1 cellular context compared by ENCODE assay signal in the genomic region with DNA sequence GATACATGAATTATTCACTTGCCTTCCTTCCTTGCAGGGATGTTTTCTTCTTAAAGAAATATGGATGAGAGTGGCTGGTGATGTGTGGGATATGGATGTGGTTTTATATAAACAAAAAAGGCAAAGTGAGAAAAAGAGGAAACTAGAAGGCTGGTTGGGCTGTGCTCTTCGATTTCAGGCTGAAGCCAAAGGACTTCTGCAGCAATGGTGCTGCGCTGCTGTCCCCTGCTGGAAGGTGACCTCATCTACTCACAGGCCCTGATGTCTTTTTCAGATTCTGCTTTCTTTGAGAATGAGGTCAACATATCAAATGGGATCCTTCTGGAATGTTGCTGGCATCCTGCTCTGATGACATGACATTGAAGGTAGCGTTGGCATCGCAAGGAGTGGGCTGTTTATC.
TF ChIP-seq lines count a peak whose summit lies in the region.

No MANE protein-coding gene starts in this region.

TF ChIP-seq in WTC11, 78 proteins besides CTCF, POLR2A, EP300 and RAD21 (continued from another document):
- TF ChIP-seq ARID4B (CRISPR knock-in tag; IDR thresholded peaks at IDR 0.05; ENCODE audit: borderline replicate concordance) (no peak), FOXP4 (CRISPR knock-in tag; IDR thresholded peaks at IDR 0.05) (no peak), ZNF232 (CRISPR knock-in tag; IDR thresholded peaks at IDR 0.05) (no peak), SOX15 (CRISPR knock-in tag; IDR thresholded peaks at IDR 0.05) (no peak)
- TF ChIP-seq, protein P1, sequence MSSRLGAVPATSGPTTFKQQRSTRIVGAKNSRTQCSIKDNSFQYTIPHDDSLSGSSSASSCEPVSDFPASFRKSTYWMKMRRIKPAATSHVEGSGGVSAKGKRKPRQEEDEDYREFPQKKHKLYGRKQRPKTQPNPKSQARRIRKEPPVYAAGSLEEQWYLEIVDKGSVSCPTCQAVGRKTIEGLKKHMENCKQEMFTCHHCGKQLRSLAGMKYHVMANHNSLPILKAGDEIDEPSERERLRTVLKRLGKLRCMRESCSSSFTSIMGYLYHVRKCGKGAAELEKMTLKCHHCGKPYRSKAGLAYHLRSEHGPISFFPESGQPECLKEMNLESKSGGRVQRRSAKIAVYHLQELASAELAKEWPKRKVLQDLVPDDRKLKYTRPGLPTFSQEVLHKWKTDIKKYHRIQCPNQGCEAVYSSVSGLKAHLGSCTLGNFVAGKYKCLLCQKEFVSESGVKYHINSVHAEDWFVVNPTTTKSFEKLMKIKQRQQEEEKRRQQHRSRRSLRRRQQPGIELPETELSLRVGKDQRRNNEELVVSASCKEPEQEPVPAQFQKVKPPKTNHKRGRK (CRISPR knock-in tag; IDR thresholded peaks at IDR 0.05; ENCODE audit: borderline replicate concordance): no peak
TF ChIP-seq in WTC11: peak in this region for 0.
